ENCODE assay signal across 8 cellular contexts in genomic region chr2:219160186-219161017, GRCh38. TPM values are rescaled to one million over a fixed set of nuclear protein-coding genes. Genes with fewer than 3 reads are reported as not detected.
DNase-seq lines count a peak whose midpoint lies in the region; ATAC-seq, FAIRE-seq and TF ChIP-seq lines count a peak whose summit lies in the region.

TSS of gene NHEJ1 (minus strand) at chr2:219160815. CDS start at chr2:219158362, 2,453 bp downstream.

- H3K4me3 Mint-ChIP-seq in natural killer cell = peak within 1 kb of the TSS; percentile 95

- H4K20me1 ChIP-seq in DND-41 (ENCODE audit: insufficient read depth, low read length) (no peaks in the 10 kb centered on the region), KMS-11 (ENCODE audit: insufficient read depth) (no peaks in the 10 kb centered on the region)

- H3K27ac Mint-ChIP-seq in natural killer cell = peak within 1 kb of the TSS; percentile 92 to 94

- H3K4me3 ChIP-seq in DND-41 (ENCODE audit: low read depth in 1 of 2, low read length in 2 of 2) (peak within 1 kb of the TSS; percentile 34 to 72), KMS-11 (IDR thresholded peaks at IDR 0.05; ENCODE audit: insufficient read depth, low read depth, low read length) (no peak within 1 kb of the TSS)

- ATAC-seq in DND-41 (ENCODE audit: insufficient read depth, low read depth) (peak; percentile 85), GM21723 (IDR thresholded peaks at IDR 0.05; ENCODE audit: unreplicated experiment) (peak; percentile 93), natural killer cell (peak; percentile 86 to 98 (median 90))

- H3K36me3 ChIP-seq in DND-41 (ENCODE audit: insufficient read depth, low read length) (peaks cover 2% of the 10 kb centered on the region; the same call in 1 of the 2 replicates), KMS-11 (ENCODE audit: insufficient read depth) (no peaks in the 10 kb centered on the region)

- H3K4me1 Mint-ChIP-seq in natural killer cell = peaks cover 16 to 31% of the 10 kb centered on the region in 2 donors

- H3K4me1 ChIP-seq in DND-41 (ENCODE audit: insufficient read depth, low read length) = peaks cover 15% of the 10 kb centered on the region
- peaks cover 11% of the 10 kb centered on the region for H3K4me1 ChIP-seq in KMS-11 (ENCODE audit: low read depth, poor library complexity, severe bottlenecking)

- H3K79me2 ChIP-seq in DND-41 (ENCODE audit: insufficient read depth, low read length) (no peaks in the 10 kb centered on the region), KMS-11 (ENCODE audit: insufficient read depth, low read depth) (no peaks in the 10 kb centered on the region)

- TF ChIP-seq CTCF in DND-41 (IDR thresholded peaks at IDR 0.05; ENCODE audit: borderline replicate concordance, extremely low read depth, low read length, poor library complexity, severe bottlenecking) = peak; percentile 96
- peak; percentile 91 for TF ChIP-seq CTCF in KMS-11 (conservative IDR thresholded peaks at IDR 0.05; ENCODE audit: low read depth, low read length)
- TF ChIP-seq CTCF in natural killer cell (IDR thresholded peaks at IDR 0.05) = peak; percentile 99

- H3K4me2 ChIP-seq in DND-41 (ENCODE audit: insufficient read depth, low read length) (peak within 1 kb of the TSS; percentile 72), KMS-11 (peak within 1 kb of the TSS; percentile 78)

- no peaks in the 10 kb centered on the region for H3K36me3 Mint-ChIP-seq in natural killer cell

- DNase-seq in DND-41 = peak; percentile 93
- peak; percentile 86 for DNase-seq in RCC 7860 (ENCODE audit: low spot score)
- DNase-seq in activated T-helper 1 cell treated with Interleukin-2 at 50 U/mL for 16 hours (ENCODE audit: low read depth) = peak; percentile 85
- DNase-seq in fibroblast of gingiva (ENCODE audit: low read depth) = peak; percentile 93
- peak; percentile 94 for DNase-seq in natural killer cell
- DNase-seq in stimulated activated naive CD4-positive, alpha-beta T cell treated with Interleukin-2 at 50 U/mL for 16 hours (lab: John Stamatoyannopoulos, UW) = peak; percentile 89

- peak within 1 kb of the TSS; percentile 96 for H3K27ac ChIP-seq in DND-41 (ENCODE audit: low read length)
- H3K27ac ChIP-seq in KMS-11 = peak within 1 kb of the TSS; percentile 77

- H3K9ac ChIP-seq in DND-41 (ENCODE audit: low read depth, low read length) (peak within 1 kb of the TSS; percentile 72), KMS-11 (peak within 1 kb of the TSS; percentile 71; the same call in 1 of the 2 replicates)

- H3K27me3 ChIP-seq in DND-41 (ENCODE audit: insufficient read depth, low read length, poor library complexity) = no peaks in the 10 kb centered on the region
- H3K27me3 ChIP-seq in KMS-11 (ENCODE audit: insufficient read depth, low read depth) = no peaks in the 10 kb centered on the region; the same call in 1 of the 2 replicates

- H2AFZ ChIP-seq in DND-41 (ENCODE audit: low read depth, low read length) (peak within 1 kb of the TSS; percentile 96), KMS-11 (ENCODE audit: low read depth) (peak within 1 kb of the TSS; percentile 63)

- FAIRE-seq in RCC 7860 (lab: Jason Lieb, UNC) = peak; percentile 62

- no peaks in the 10 kb centered on the region for H3K27me3 Mint-ChIP-seq in natural killer cell (ENCODE audit: low read depth in 2 of 2)

- intact Hi-C loops in natural killer cell (cut with micrococcal nuclease) = loop anchor here (1.0 to 2.0 kb wide), 7 partner anchors 18 to 138 kb away; partner anchors contain the start of genes ABCB6, DNAJB2, RETREG2 and TUBA4A

- no peaks in the 10 kb centered on the region for H3K9me3 ChIP-seq in DND-41 (ENCODE audit: insufficient read depth, low read length, severe bottlenecking)

- H3K9me3 Mint-ChIP-seq in natural killer cell = no peaks in the 10 kb centered on the region

RNA-seq across cellular contexts. Expression of gene NHEJ1, which starts in this region (rescaled TPM):
- 10 to 100 TPM in 2 of 3 donors, 1 to 10 TPM in 1; 9.9 to 12.7 (median 11.0) TPM for total RNA-seq in natural killer cell
